ENCODE assay signal across 1 cellular context in genomic region chr16:12612598-12613101, GRCh38.
TF ChIP-seq lines count a peak whose summit lies in the region.

No MANE protein-coding gene starts in this region.

TF ChIP-seq in K562, 482 proteins besides CTCF, POLR2A, EP300 and RAD21 (continued from another document and continues in another):
- TF ChIP-seq ZBTB40 (IDR thresholded peaks at IDR 0.05), result no peak
- TF ChIP-seq ZBTB40 (CRISPR knock-in tag; IDR thresholded peaks at IDR 0.05), result no peak
- TF ChIP-seq SRSF3 (IDR thresholded peaks at IDR 0.05; ENCODE audit: insufficient read depth, low read length), result no peak
- TF ChIP-seq MTA1 (IDR thresholded peaks at IDR 0.05; ENCODE audit: borderline replicate concordance), result 0 out of 2 replicates have a peak, but pooled peaks have one; percentile 34
- TF ChIP-seq HIVEP1 (CRISPR knock-in tag; IDR thresholded peaks at IDR 0.05), result no peak
- no peak for TF ChIP-seq ZBTB8A (IDR thresholded peaks at IDR 0.05; ENCODE audit: partially characterized antibody)
- TF ChIP-seq MAZ (CRISPR knock-in tag; conservative IDR thresholded peaks at IDR 0.05 in 1 of 2, IDR thresholded peaks at IDR 0.05 in 1 of 2), result no peak
- TF ChIP-seq ZBTB17 (CRISPR knock-in tag; IDR thresholded peaks at IDR 0.05), result no peak
- TF ChIP-seq RBM39 (optimal IDR thresholded peaks at IDR 0.05; ENCODE audit: low read depth, low read length), result no peak
- no peak for TF ChIP-seq POLR2AphosphoS2 (IDR thresholded peaks at IDR 0.05; ENCODE audit: low read length)
- TF ChIP-seq RFX7 (CRISPR knock-in tag; IDR thresholded peaks at IDR 0.05), result no peak
- TF ChIP-seq TFE3 (CRISPR knock-in tag; IDR thresholded peaks at IDR 0.05), result no peak
- peak; percentile 91 for TF ChIP-seq JUN (IDR thresholded peaks at IDR 0.05; ENCODE audit: borderline replicate concordance, low read depth, low read length)
- TF ChIP-seq JUN (CRISPR knock-in tag; IDR thresholded peaks at IDR 0.05; ENCODE audit: borderline replicate concordance), result no peak
- TF ChIP-seq HBP1 (CRISPR knock-in tag; IDR thresholded peaks at IDR 0.05), result no peak
- no peak for TF ChIP-seq NR4A1 (CRISPR knock-in tag; IDR thresholded peaks at IDR 0.05)
- no peak for TF ChIP-seq NR4A1 (tag; IDR thresholded peaks at IDR 0.05)
- no peak for TF ChIP-seq THRB (CRISPR knock-in tag; conservative IDR thresholded peaks at IDR 0.05)
- TF ChIP-seq E4F1 (CRISPR knock-in tag; IDR thresholded peaks at IDR 0.05; ENCODE audit: borderline replicate concordance), result no peak
- no peak for TF ChIP-seq CBX8 (IDR thresholded peaks at IDR 0.05; ENCODE audit: borderline replicate concordance, extremely low read depth, low read depth, low read length, poor library complexity, severe bottlenecking)
- TF ChIP-seq ZNF696 (CRISPR knock-in tag; conservative IDR thresholded peaks at IDR 0.05), result no peak
- TF ChIP-seq RNF2 (IDR thresholded peaks at IDR 0.05), result no peak; the same call in 1 of the 2 replicates
- no peak for TF ChIP-seq ZNF592 (IDR thresholded peaks at IDR 0.05)
- no peak for TF ChIP-seq SMAD2 (IDR thresholded peaks at IDR 0.05; ENCODE audit: low read depth, low read length)
- TF ChIP-seq MECOM (CRISPR knock-in tag; IDR thresholded peaks at IDR 0.05), result no peak
- no peak for TF ChIP-seq TAF1 (IDR thresholded peaks at IDR 0.05; ENCODE audit: control insufficient read depth, extremely low read depth, insufficient read depth, low read length, severe bottlenecking)
- peak; percentile 97 for TF ChIP-seq ZEB2 (IDR thresholded peaks at IDR 0.05)
- no peak for TF ChIP-seq RREB1 (CRISPR knock-in tag; IDR thresholded peaks at IDR 0.05)
- TF ChIP-seq IFI16 (CRISPR knock-in tag; IDR thresholded peaks at IDR 0.05), result no peak
- no peak for TF ChIP-seq HDAC6 (IDR thresholded peaks at IDR 0.05; ENCODE audit: low read depth, low read length)
